24 cellular contexts compared by ENCODE assay signal in the genomic region with DNA sequence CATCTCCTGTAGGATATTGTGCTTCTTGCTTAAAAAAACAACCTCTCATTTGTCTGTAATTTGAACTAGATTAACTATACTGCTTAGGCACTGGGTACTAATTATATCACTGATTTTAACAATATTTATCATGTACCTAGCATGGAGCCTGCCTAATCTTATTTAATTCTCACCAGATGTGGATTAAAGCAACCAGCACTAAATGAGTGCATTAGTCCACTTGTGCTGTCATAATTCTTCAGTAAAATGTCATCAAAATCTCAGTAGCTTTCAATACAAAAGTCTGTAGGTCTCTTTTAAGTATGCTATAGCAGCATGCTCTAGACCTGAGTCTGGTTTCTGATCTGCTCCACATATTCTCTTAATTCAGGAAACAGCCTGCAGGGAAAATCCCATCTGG.
"Had no signal": no experiment of that assay in that cellular context is flagged by ENCODE, and none has a peak within 500 bp of the region (broad histone marks: within the 10 kb centered on the region; RNA-seq: fewer than 3 reads in every experiment).

No MANE protein-coding gene starts in this region.

- H3K4me3 Mint-ChIP-seq: activated B cell treated with CpG ODN at 0.5 μM for 24 hours; activated CD8-positive, alpha-beta T cell treated with anti-CD3 and anti-CD28 coated beads, Interleukin-2, amount 10 ng/mL, durations not matched to agents 7 days and 5 days; activated naive CD8-positive, alpha-beta T cell; activated T-cell treated with anti-CD3 and anti-CD28 coated beads, Interleukin-2, amount 50 U/mL, for 72 hours; nephron; T-helper 2 cell treated with Interferon-gamma antibody and Interleukin-4, amounts not matched to agents 5 μg/mL and 100 μg/mL, for 36 hours had no signal

- H3K9me3 Mint-ChIP-seq: nephron had no signal

- H3K36me3 Mint-ChIP-seq: activated naive CD8-positive, alpha-beta T cell had no signal

- H3K27ac Mint-ChIP-seq: activated B cell treated with CpG ODN at 0.5 μM for 24 hours; activated CD8-positive, alpha-beta T cell treated with anti-CD3 and anti-CD28 coated beads, Interleukin-2, amount 10 ng/mL, durations not matched to agents 7 days and 5 days; activated naive CD8-positive, alpha-beta T cell; activated T-cell treated with anti-CD3 and anti-CD28 coated beads, Interleukin-2, amount 50 U/mL, for 72 hours; nephron; progenitor cell of endocrine pancreas; T-helper 2 cell treated with Interferon-gamma antibody and Interleukin-4, amounts not matched to agents 5 μg/mL and 100 μg/mL, for 36 hours had no signal

- DNase-seq: activated B cell treated with CpG ODN at 0.5 μM for 24 hours; activated CD8-positive, alpha-beta T cell treated with anti-CD3 and anti-CD28 coated beads, Interleukin-2, amount 10 ng/mL, durations not matched to agents 7 days and 5 days; activated naive CD4-positive, alpha-beta T cell treated with Interleukin-2 at 50 U/mL for 16 hours; activated T-cell treated with anti-CD3 and anti-CD28 coated beads for 4 hours; activated T-cell treated with anti-CD3 and anti-CD28 coated beads, Interleukin-2, amount 50 U/mL, for 72 hours; anterior cingulate cortex; cerebellar nuclear complex; cortex of kidney; islet precursor cell; left cardiac atrium; mammary epithelial cell; ovary; right lobe of liver; stimulated activated CD4-positive, alpha-beta T cell treated with anti-CD3 and anti-CD28 coated beads, Interleukin-2, amount 100 ng/mL, for 48 hours; stimulated activated naive CD4-positive, alpha-beta T cell treated with Interleukin-2 at 50 U/mL for 16 hours; upper lobe of right lung had no signal

- H3K27ac ChIP-seq: gastroesophageal sphincter, hepatocyte, neutrophil, ovary, right lobe of liver, thoracic aorta, upper lobe of right lung had no signal

- H3K4me1 Mint-ChIP-seq: activated B cell treated with CpG ODN at 0.5 μM for 24 hours, nephron had no signal

- H3K27me3 Mint-ChIP-seq: activated B cell treated with CpG ODN at 0.5 μM for 24 hours; activated naive CD8-positive, alpha-beta T cell; progenitor cell of endocrine pancreas had no signal

- ATAC-seq: activated CD8-positive, alpha-beta T cell treated with anti-CD3 and anti-CD28 coated beads, Interleukin-2, amount 10 ng/mL, durations not matched to agents 7 days and 5 days; activated T-cell treated with anti-CD3 and anti-CD28 coated beads, Interleukin-2, amount 50 U/mL, for 72 hours; gastroesophageal sphincter; left cardiac atrium; right lobe of liver; upper lobe of right lung had no signal
